In genomic region chr20:51943761-51944160, GRCh38 we compare ENCODE assay signal across 3 cellular contexts.
"Had no signal": no experiment of that assay in that cellular context is flagged by ENCODE, and none has a peak within 500 bp of the region (broad histone marks: within the 10 kb centered on the region; RNA-seq: fewer than 3 reads in every experiment).

No MANE protein-coding gene starts in this region.

- H3K4me3 ChIP-seq: GM12878 had no signal

- DNase-seq: GDM1, GF-D8 had no signal
